In genomic region chr18:58505181-58505580, GRCh38 we compare ENCODE assay signal across 12 cellular contexts.
DNase-seq lines count a peak whose midpoint lies in the region; ATAC-seq and TF ChIP-seq lines count a peak whose summit lies in the region.
"Had no signal": no experiment of that assay in that cellular context is flagged by ENCODE, and none has a peak within 500 bp of the region (broad histone marks: within the 10 kb centered on the region; RNA-seq: fewer than 3 reads in every experiment).

No MANE protein-coding gene starts in this region.

- no peak overlapping the region for H3K27ac Mint-ChIP-seq in effector memory CD8-positive, alpha-beta T cell
- no peak overlapping the region for H3K27ac Mint-ChIP-seq in natural killer cell treated with Interleukin-12 subunit alpha and Interleukin-12 subunit beta and Interleukin-15 and Interleukin-18, amount 100 ng/mL, for 72 hours
- H3K27ac Mint-ChIP-seq in progenitor cell of endocrine pancreas, result no peak overlapping the region
- H3K27ac Mint-ChIP-seq: H9 had no signal

- H3K9me3 Mint-ChIP-seq in effector memory CD8-positive, alpha-beta T cell, result no peaks in the 10 kb centered on the region
- no peaks in the 10 kb centered on the region for H3K9me3 Mint-ChIP-seq in natural killer cell treated with Interleukin-12 subunit alpha and Interleukin-12 subunit beta and Interleukin-15 and Interleukin-18, amount 100 ng/mL, for 72 hours
- H3K9me3 Mint-ChIP-seq in progenitor cell of endocrine pancreas (ENCODE audit: low read depth), result peaks cover 4% of the 10 kb centered on the region

- no peak for TF ChIP-seq CTCF in progenitor cell of endocrine pancreas (IDR thresholded peaks at IDR 0.05; ENCODE audit: unreplicated experiment)

- H3K4me1 Mint-ChIP-seq in effector memory CD8-positive, alpha-beta T cell (ENCODE audit: low read depth in 2 of 2), result peaks cover 0 to 3% of the 10 kb centered on the region in 2 donors
- H3K4me1 Mint-ChIP-seq in natural killer cell treated with Interleukin-12 subunit alpha and Interleukin-12 subunit beta and Interleukin-15 and Interleukin-18, amount 100 ng/mL, for 72 hours (ENCODE audit: low read depth in 2 of 2), result no peaks in the 10 kb centered on the region
- peaks cover 5% of the 10 kb centered on the region for H3K4me1 Mint-ChIP-seq in progenitor cell of endocrine pancreas (ENCODE audit: low read depth)

- H3K4me3 Mint-ChIP-seq in effector memory CD8-positive, alpha-beta T cell, result no peak overlapping the region
- no peak overlapping the region for H3K4me3 Mint-ChIP-seq in natural killer cell treated with Interleukin-12 subunit alpha and Interleukin-12 subunit beta and Interleukin-15 and Interleukin-18, amount 100 ng/mL, for 72 hours
- H3K4me3 Mint-ChIP-seq in progenitor cell of endocrine pancreas (ENCODE audit: low read depth), result no peak overlapping the region
- H3K4me3 Mint-ChIP-seq: H9 had no signal

- ATAC-seq in GM18502 (IDR thresholded peaks at IDR 0.05; ENCODE audit: poor library complexity, unreplicated experiment) (peak; percentile 90), GM21447 (IDR thresholded peaks at IDR 0.05; ENCODE audit: unreplicated experiment) (peak; percentile 65)
- ATAC-seq in effector memory CD8-positive, alpha-beta T cell (replicated peaks), result peak; percentile 86
- no peak for ATAC-seq in natural killer cell treated with Interleukin-12 subunit alpha and Interleukin-12 subunit beta and Interleukin-15 and Interleukin-18, amount 100 ng/mL, for 72 hours

- no peaks in the 10 kb centered on the region for H3K27me3 Mint-ChIP-seq in effector memory CD8-positive, alpha-beta T cell
- H3K27me3 Mint-ChIP-seq in natural killer cell treated with Interleukin-12 subunit alpha and Interleukin-12 subunit beta and Interleukin-15 and Interleukin-18, amount 100 ng/mL, for 72 hours, result no peaks in the 10 kb centered on the region
- H3K27me3 Mint-ChIP-seq in progenitor cell of endocrine pancreas, result peaks cover 3% of the 10 kb centered on the region

- DNase-seq in T-helper 1 cell (peak in 3 of 5 donors; percentile 14 to 49 (median 27)), D341Med (ENCODE audit: low spot score) (no peak), progenitor cell of endocrine pancreas (ENCODE audit: low spot score, unreplicated experiment) (no peak), iPS-NIHi7 (ENCODE audit: extremely low spot score) (no peak)
- peak in 2 of 3 experiments; percentile 6 to 17 for DNase-seq in effector memory CD8-positive, alpha-beta T cell
- DNase-seq in natural killer cell treated with Interleukin-12 subunit alpha and Interleukin-12 subunit beta and Interleukin-15 and Interleukin-18, amount 100 ng/mL, for 72 hours (ENCODE audit: low spot score), result no peak
- DNase-seq: foreskin fibroblast, H9, kidney, NCI-H1417 had no signal

- no peaks in the 10 kb centered on the region for H3K36me3 Mint-ChIP-seq in effector memory CD8-positive, alpha-beta T cell (ENCODE audit: insufficient read depth)
- H3K36me3 Mint-ChIP-seq in natural killer cell treated with Interleukin-12 subunit alpha and Interleukin-12 subunit beta and Interleukin-15 and Interleukin-18, amount 100 ng/mL, for 72 hours, result no peaks in the 10 kb centered on the region
- no peaks in the 10 kb centered on the region for H3K36me3 Mint-ChIP-seq in progenitor cell of endocrine pancreas (ENCODE audit: insufficient read depth)

Comparison
In these comparisons a context has a peak if more than half of its experiments do, and no peak if none do; other contexts are left out.
1. ATAC-seq: peak in GM18502 (single experiment), GM21447 (single experiment) and effector memory CD8-positive, alpha-beta T cell (single experiment); none in natural killer cell treated with Interleukin-12 subunit alpha and Interleukin-12 subunit beta and Interleukin-15 and Interleukin-18, amount 100 ng/mL, for 72 hours (0 of 2).
2. DNase-seq: peak in T-helper 1 cell (3 of 5) and effector memory CD8-positive, alpha-beta T cell (2 of 3); none in natural killer cell treated with Interleukin-12 subunit alpha and Interleukin-12 subunit beta and Interleukin-15 and Interleukin-18, amount 100 ng/mL, for 72 hours (single experiment), D341Med (single experiment), progenitor cell of endocrine pancreas (single experiment) and iPS-NIHi7 (single experiment).